32 cellular contexts compared by ENCODE assay signal in the genomic region with DNA sequence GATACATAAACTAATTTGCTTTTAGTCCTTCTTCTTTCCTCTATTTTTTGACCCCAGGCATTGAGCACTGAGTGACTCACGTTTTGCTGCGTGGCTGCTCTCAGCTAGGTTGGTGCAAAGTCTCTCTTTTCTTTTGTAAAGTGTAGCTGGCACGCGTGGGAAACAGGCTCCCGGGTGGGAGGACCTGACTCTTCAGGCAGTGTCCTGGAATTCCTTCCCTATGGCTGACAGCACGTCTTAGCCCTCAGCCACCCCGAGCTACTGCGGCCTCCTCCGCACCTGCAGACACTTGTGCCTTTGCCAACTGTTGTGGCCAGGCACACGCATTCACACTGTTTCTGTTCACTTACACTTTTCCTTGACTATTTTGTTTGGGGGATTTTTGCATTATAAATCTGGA. TPM values are rescaled to one million over a fixed set of nuclear protein-coding genes. Genes with fewer than 3 reads are reported as not detected.
A peak's percentile ranks its signal among the peaks of the same experiment; 100 is the strongest.
DNase-seq lines count a peak whose midpoint lies in the region; ATAC-seq and TF ChIP-seq lines count a peak whose summit lies in the region.
"Had no signal": no experiment of that assay in that cellular context is flagged by ENCODE, and none has a peak within 500 bp of the region (broad histone marks: within the 10 kb centered on the region; RNA-seq: fewer than 3 reads in every experiment).

No MANE protein-coding gene starts in this region.

- peaks cover 8% of the 10 kb centered on the region for H3K4me1 ChIP-seq in mammary epithelial cell (ENCODE audit: insufficient read depth, low read length)
- peaks cover 16% of the 10 kb centered on the region for H3K4me1 ChIP-seq in prostate gland (replicated peaks)

- H3K36me3 ChIP-seq in mammary epithelial cell (ENCODE audit: insufficient read depth, low read length) (no peaks in the 10 kb centered on the region), prostate gland (no peaks in the 10 kb centered on the region)
- H3K36me3 ChIP-seq: heart left ventricle, Peyer's patch had no signal

- H4K20me1 ChIP-seq in mammary epithelial cell (ENCODE audit: insufficient read depth, low read length) = no peaks in the 10 kb centered on the region

- H3K79me2 ChIP-seq in mammary epithelial cell (ENCODE audit: insufficient read depth, low read length) = no peaks in the 10 kb centered on the region

- TF ChIP-seq CTCF in brain (conservative IDR thresholded peaks at IDR 0.05) (no peak), nephron (IDR thresholded peaks at IDR 0.05; ENCODE audit: unreplicated experiment in 3 of 3) (no peak), mammary epithelial cell (conservative IDR thresholded peaks at IDR 0.05 in 1 of 2, IDR thresholded peaks at IDR 0.05 in 1 of 2; ENCODE audit: extremely low read depth in 1 of 2, insufficient read depth in 1 of 2, low read depth in 1 of 2, low read length in 2 of 2) (no peak), prostate gland (IDR thresholded peaks at IDR 0.05) (no peak)

- peaks cover 5% of the 10 kb centered on the region for H3K4me1 Mint-ChIP-seq in brain
- peaks cover 13% of the 10 kb centered on the region for H3K4me1 Mint-ChIP-seq in nephron

- H3K9me3 Mint-ChIP-seq in brain (peaks cover 0 to 8% (median 0%) of the 10 kb centered on the region in 5 experiments), nephron (peaks cover 6% of the 10 kb centered on the region)
- H3K9me3 Mint-ChIP-seq: activated T-helper 17 cell treated with anti-CD3 and anti-CD28 coated beads, Interleukin-2, amount 50 U/mL, for 72 hours; natural killer cell treated with Interleukin-12 subunit alpha and Interleukin-12 subunit beta and Interleukin-15 and Interleukin-18, amount 100 ng/mL, for 72 hours had no signal

- peak overlapping the region in 1 of 5 experiments; percentile 60 for H3K27ac Mint-ChIP-seq in brain
- H3K27ac Mint-ChIP-seq in nephron = peak overlapping the region in 1 of 3 experiments; percentile 77
- H3K27ac Mint-ChIP-seq: activated T-helper 17 cell treated with anti-CD3 and anti-CD28 coated beads, Interleukin-2, amount 50 U/mL, for 72 hours; natural killer cell treated with Interleukin-12 subunit alpha and Interleukin-12 subunit beta and Interleukin-15 and Interleukin-18, amount 100 ng/mL, for 72 hours; T-helper 17 cell had no signal

- dilution Hi-C loops in mammary epithelial cell (cut with HindIII; ENCODE audit: low sequenced_read_pairs) = no loop called here

- H3K9me3 ChIP-seq in mammary epithelial cell (replicated peaks; ENCODE audit: insufficient read depth, low read length) = no peaks in the 10 kb centered on the region
- no peaks in the 10 kb centered on the region for H3K9me3 ChIP-seq in prostate gland
- H3K9me3 ChIP-seq: heart left ventricle, Peyer's patch, psoas muscle had no signal

- H3K4me3 ChIP-seq in mammary epithelial cell (replicated peaks in 1 of 3; ENCODE audit: insufficient read depth in 1 of 3, low read depth in 2 of 3, low read length in 3 of 3) (no peak overlapping the region), prostate gland (no peak overlapping the region)
- H3K4me3 ChIP-seq: Peyer's patch had no signal

- no TSS peak for BruUV-seq in mammary epithelial cell (replicated peaks; lab: Mats Ljungman, UMichigan)

- in situ Hi-C loops in mammary epithelial cell (cut with MboI; ENCODE audit: low sequenced_read_pairs in 2 of 2) = no loop called here

- H2AFZ ChIP-seq in mammary epithelial cell (ENCODE audit: low read depth, low read length) = no peak overlapping the region

- intact Hi-C loops in cardiac septum (cut with DNase I) = no loop called here
- intact Hi-C loops in Right ventricle myocardium superior (cut with DNase I) = no loop called here
- intact Hi-C loops in mammary epithelial cell (cut with micrococcal nuclease) = no loop called here
- intact Hi-C loops in prostate gland (cut with DNase I) = no loop called here

- no peak overlapping the region for H3K4me2 ChIP-seq in mammary epithelial cell (ENCODE audit: insufficient read depth, low read depth, low read length)

- H3K9ac ChIP-seq in mammary epithelial cell (ENCODE audit: insufficient read depth, low read length) = no peak overlapping the region

- DNase-seq in cardiac septum (ENCODE audit: low spot score) (peak; percentile 53), Right ventricle myocardium superior (no peak), mammary epithelial cell (no peak), cerebellum (ENCODE audit: low spot score) (no peak), prostate gland (ENCODE audit: low spot score) (no peak)
- no peak for DNase-seq in effector CD4-positive, alpha-beta T cell
- DNase-seq: activated CD4-positive, alpha-beta T cell treated with anti-CD3 and anti-CD28 coated beads, Interleukin-2, amount 50 U/mL, for 1 hour; cortex of kidney; Karpas-422; left colon; mesendoderm; NCI-H1048; NCI-H2029 treated with DMSO at 0.1 percent for 48 hours; NK-92 treated with Interleukin-12 subunit alpha and Interleukin-12 subunit beta, amount 100 ng/mL, for 24 hours; psoas muscle; stimulated activated CD4-positive, alpha-beta T cell treated with anti-CD3 and anti-CD28 coated beads, Interleukin-2, amount 100 ng/mL, for 24 hours; stimulated activated naive CD4-positive, alpha-beta T cell; T-helper 17 cell; trophoblast cell had no signal

- WGBS in mammary epithelial cell (ENCODE audit: low coverage, missing lambda C conversion rate) = 77% methylated on average over 8 of the region's 10 CpGs
- 89% methylated on average over 10 of the region's 10 CpGs for WGBS in prostate gland

- CTCF ChIA-PET in mammary epithelial cell (lab: Charles Lee; ENCODE audit: low non-redundant PET) = no interaction called here

- H3K4me3 Mint-ChIP-seq in brain (peak overlapping the region; percentile 6 to 80 (median 70)), nephron (peak overlapping the region; percentile 79 to 81 (median 79))
- H3K4me3 Mint-ChIP-seq: activated T-helper 17 cell treated with anti-CD3 and anti-CD28 coated beads, Interleukin-2, amount 50 U/mL, for 72 hours; natural killer cell treated with Interleukin-12 subunit alpha and Interleukin-12 subunit beta and Interleukin-15 and Interleukin-18, amount 100 ng/mL, for 72 hours; T-helper 17 cell had no signal

- H3K27ac ChIP-seq in mammary epithelial cell (ENCODE audit: insufficient read depth, low read depth, low read length) (no peak overlapping the region), prostate gland (no peak overlapping the region)
- H3K27ac ChIP-seq: heart left ventricle, Peyer's patch, psoas muscle, skin epidermis, VCaP had no signal

- no peak for TF ChIP-seq POLR2A in prostate gland (IDR thresholded peaks at IDR 0.05)

- H3K27me3 ChIP-seq in mammary epithelial cell (ENCODE audit: insufficient read depth, low read length) (peaks cover 17% of the 10 kb centered on the region), prostate gland (replicated peaks; ENCODE audit: insufficient read depth) (peaks cover 9% of the 10 kb centered on the region)

- H3K27me3 Mint-ChIP-seq in brain (peaks cover 45% of the 10 kb centered on the region), nephron (ENCODE audit: low read depth) (peaks cover 57% of the 10 kb centered on the region)

- H3K36me3 Mint-ChIP-seq in brain = no peaks in the 10 kb centered on the region
- H3K36me3 Mint-ChIP-seq in nephron (ENCODE audit: low read depth) = no peaks in the 10 kb centered on the region

- ATAC-seq in Right ventricle myocardium superior (ENCODE audit: poor library complexity) = no peak
- ATAC-seq: activated T-helper 17 cell treated with anti-CD3 and anti-CD28 coated beads, Interleukin-2, amount 50 U/mL, for 72 hours; left colon; natural killer cell treated with Interleukin-12 subunit alpha and Interleukin-12 subunit beta and Interleukin-15 and Interleukin-18, amount 100 ng/mL, for 72 hours; psoas muscle; T-helper 17 cell had no signal

RNA-seq across cellular contexts. Expression of gene SCGB3A1, which starts 0.9 kb away (rescaled TPM):
- total RNA-seq in cardiac septum (not detected), Right ventricle myocardium superior (not detected), mammary epithelial cell (not detected), cerebellum (not detected), prostate gland (100 to 1,000 TPM in 1 of 2 donors, 10 to 100 TPM in 1; 32.2 to 412 TPM)
- polyA plus RNA-seq in brain (ENCODE audit: insufficient read depth, low read depth, low replicate concordance) (0.83 TPM), mammary epithelial cell (not detected)
- polyA minus RNA-seq in mammary epithelial cell = not detected
- total RNA-seq: A673; activated T-helper 17 cell treated with anti-CD3 and anti-CD28 coated beads, Interleukin-2, amount 50 U/mL, for 72 hours; left colon; natural killer cell treated with Interleukin-12 subunit alpha and Interleukin-12 subunit beta and Interleukin-15 and Interleukin-18, amount 100 ng/mL, for 72 hours; NCI-H460; Peyer's patch; SK-MEL-5 had no signal
- polyA plus RNA-seq: BJ, endothelial cell of umbilical vein, psoas muscle had no signal

RNA-seq across cellular contexts. Expression of gene FLT4, which starts 57.2 kb away (rescaled TPM):
- total RNA-seq in cardiac septum (5.8 TPM), Right ventricle myocardium superior (5.6 TPM), mammary epithelial cell (not detected), cerebellum (8.1 TPM), prostate gland (10 to 100 TPM in 1 of 2 donors, 1 to 10 TPM in 1; 2.9 to 20.6 TPM)
- polyA plus RNA-seq in brain (ENCODE audit: insufficient read depth, low read depth, low replicate concordance) (3.2 TPM), mammary epithelial cell (0.07 TPM)
- not detected for polyA minus RNA-seq in mammary epithelial cell

Comparison
In these comparisons a context has a peak if more than half of its experiments do, and no peak if none do; other contexts are left out.
1. RNA of gene SCGB3A1, which starts 0.9 kb away (total RNA-seq): 32.2 to 412 TPM in prostate gland; not detected in cardiac septum (single experiment), not detected in Right ventricle myocardium superior (single experiment), not detected in mammary epithelial cell and not detected in cerebellum (single experiment); every median in the first group is over 10 times any median in the second.